23 cellular contexts compared by ENCODE assay signal in genomic region chr11:18684267-18684666, GRCh38. TPM values are rescaled to one million over a fixed set of nuclear protein-coding genes. Genes with fewer than 3 reads are reported as not detected.
DNase-seq lines count a peak whose midpoint lies in the region; ATAC-seq, FAIRE-seq and TF ChIP-seq lines count a peak whose summit lies in the region.
"Had no signal": no experiment of that assay in that cellular context is flagged by ENCODE, and none has a peak within 500 bp of the region (broad histone marks: within the 10 kb centered on the region; RNA-seq: fewer than 3 reads in every experiment).

No MANE protein-coding gene starts in this region.

- WGBS in body of pancreas, 2 donors: 24 to 29% methylated on average over 1 of the region's 1 CpG

- H2AFZ ChIP-seq in GM23338: peak overlapping the region; percentile 29; the same call in 1 of the 2 replicates

- no peaks in the 10 kb centered on the region; the same call in 2 of the 3 replicates for H3K9me3 Mint-ChIP-seq in GM23338
- no peaks in the 10 kb centered on the region for H3K9me3 Mint-ChIP-seq in progenitor cell of endocrine pancreas (ENCODE audit: low read depth)
- H3K9me3 Mint-ChIP-seq in stimulated activated effector memory CD8-positive, alpha-beta T cell treated with anti-CD3 and anti-CD28 coated beads, Interleukin-12 subunit alpha, Interleukin-12 subunit beta, amount 100 ng/mL, for 72 hours: no peaks in the 10 kb centered on the region
- H3K9me3 Mint-ChIP-seq: CD4-positive, alpha-beta memory T cell had no signal

- no peaks in the 10 kb centered on the region for H3K36me3 ChIP-seq in GM23338 (ENCODE audit: insufficient read depth)
- no peaks in the 10 kb centered on the region for H3K36me3 ChIP-seq in body of pancreas (replicated peaks in 1 of 2; ENCODE audit: insufficient read depth in 1 of 2, low read depth in 2 of 2)

- H3K4me1 Mint-ChIP-seq in GM23338 (peaks cover 9% of the 10 kb centered on the region), progenitor cell of endocrine pancreas (ENCODE audit: low read depth) (peaks cover 20% of the 10 kb centered on the region)
- no peaks in the 10 kb centered on the region for H3K4me1 Mint-ChIP-seq in stimulated activated effector memory CD8-positive, alpha-beta T cell treated with anti-CD3 and anti-CD28 coated beads, Interleukin-12 subunit alpha, Interleukin-12 subunit beta, amount 100 ng/mL, for 72 hours

- no peaks in the 10 kb centered on the region for H3F3A ChIP-seq in GM23338 (replicated peaks; ENCODE audit: low read depth)

- H3K36me3 Mint-ChIP-seq in GM23338 (ENCODE audit: low read depth) (no peaks in the 10 kb centered on the region), progenitor cell of endocrine pancreas (ENCODE audit: insufficient read depth) (no peaks in the 10 kb centered on the region)
- no peaks in the 10 kb centered on the region for H3K36me3 Mint-ChIP-seq in stimulated activated effector memory CD8-positive, alpha-beta T cell treated with anti-CD3 and anti-CD28 coated beads, Interleukin-12 subunit alpha, Interleukin-12 subunit beta, amount 100 ng/mL, for 72 hours
- H3K36me3 Mint-ChIP-seq: CD4-positive, alpha-beta memory T cell had no signal

- TF ChIP-seq POLR2A in body of pancreas (IDR thresholded peaks at IDR 0.05) (no peak), GM12892 (IDR thresholded peaks at IDR 0.05; ENCODE audit: low read depth, low read length) (no peak)

- no peak overlapping the region for H3K27ac Mint-ChIP-seq in GM23338
- peak overlapping the region; percentile 56 for H3K27ac Mint-ChIP-seq in progenitor cell of endocrine pancreas
- H3K27ac Mint-ChIP-seq in stimulated activated effector memory CD8-positive, alpha-beta T cell treated with anti-CD3 and anti-CD28 coated beads, Interleukin-12 subunit alpha, Interleukin-12 subunit beta, amount 100 ng/mL, for 72 hours: no peak overlapping the region
- H3K27ac Mint-ChIP-seq: CD4-positive, alpha-beta memory T cell had no signal

- H3K9me3 ChIP-seq in body of pancreas: no peaks in the 10 kb centered on the region

- H3K4me3 ChIP-seq in GM23338: no peak overlapping the region
- no peak overlapping the region for H3K4me3 ChIP-seq in body of pancreas

- no peaks in the 10 kb centered on the region for H4K20me1 ChIP-seq in GM23338 (replicated peaks; ENCODE audit: insufficient read depth)

- no peaks in the 10 kb centered on the region for H3K9me2 ChIP-seq in GM23338 (ENCODE audit: insufficient read depth)

- no peak for ATAC-seq in GM23338
- peak; percentile 21 for ATAC-seq in body of pancreas
- no peak for ATAC-seq in stimulated activated effector memory CD8-positive, alpha-beta T cell treated with anti-CD3 and anti-CD28 coated beads, Interleukin-12 subunit alpha, Interleukin-12 subunit beta, amount 100 ng/mL, for 72 hours

- no peaks in the 10 kb centered on the region for H3K79me2 ChIP-seq in GM23338 (replicated peaks; ENCODE audit: insufficient read depth)

- no peak for TF ChIP-seq CTCF in GM23338 (conservative IDR thresholded peaks at IDR 0.05; ENCODE audit: low read depth in 2 of 2)
- no peak for TF ChIP-seq CTCF in body of pancreas (IDR thresholded peaks at IDR 0.05)
- TF ChIP-seq CTCF in progenitor cell of endocrine pancreas (IDR thresholded peaks at IDR 0.05; ENCODE audit: unreplicated experiment): no peak

- peaks cover 2% of the 10 kb centered on the region for H3K27me3 Mint-ChIP-seq in GM23338 (ENCODE audit: insufficient read depth, low read depth, poor library complexity)
- H3K27me3 Mint-ChIP-seq in progenitor cell of endocrine pancreas: no peaks in the 10 kb centered on the region
- H3K27me3 Mint-ChIP-seq: CD4-positive, alpha-beta memory T cell had no signal

- no peak overlapping the region for H3K27ac ChIP-seq in GM23338 (ENCODE audit: low read depth)
- peak overlapping the region in 1 of 4 donors; percentile 11 for H3K27ac ChIP-seq in body of pancreas

- H3K4me3 Mint-ChIP-seq in GM23338: no peak overlapping the region
- H3K4me3 Mint-ChIP-seq in progenitor cell of endocrine pancreas (ENCODE audit: low read depth): no peak overlapping the region
- H3K4me3 Mint-ChIP-seq in stimulated activated effector memory CD8-positive, alpha-beta T cell treated with anti-CD3 and anti-CD28 coated beads, Interleukin-12 subunit alpha, Interleukin-12 subunit beta, amount 100 ng/mL, for 72 hours: no peak overlapping the region
- H3K4me3 Mint-ChIP-seq: CD4-positive, alpha-beta memory T cell had no signal

- DNase-seq in GM23338 (ENCODE audit: low spot score): no peak
- DNase-seq in body of pancreas: no peak
- peak; percentile 48 for DNase-seq in left kidney (ENCODE audit: low read depth, low spot score)
- DNase-seq in progenitor cell of endocrine pancreas (ENCODE audit: low spot score, unreplicated experiment): no peak
- DNase-seq in SK-N-DZ (ENCODE audit: low spot score): no peak
- no peak for DNase-seq in GM12892 (ENCODE audit: insufficient read length)
- no peak for DNase-seq in stimulated activated effector memory CD8-positive, alpha-beta T cell treated with anti-CD3 and anti-CD28 coated beads, Interleukin-12 subunit alpha, Interleukin-12 subunit beta, amount 100 ng/mL, for 72 hours (ENCODE audit: low spot score in 2 of 2)
- DNase-seq: C1 segment of cervical spinal cord; Calu3; CD4-positive, alpha-beta memory T cell; COR-L47; DMS53; DMS79 treated with DMSO at 0.1 percent for 48 hours; GF-D8; GOT3; H7; HCEC 1CT had no signal

- intact Hi-C loops in body of pancreas (cut with DNase I): no loop called here

- no peaks in the 10 kb centered on the region for H3K4me1 ChIP-seq in GM23338 (ENCODE audit: insufficient read depth)
- H3K4me1 ChIP-seq in body of pancreas: peaks cover 21% of the 10 kb centered on the region

- FAIRE-seq in GM12892 (lab: Jason Lieb, UNC): no peak
- FAIRE-seq: GM12891, GM19239 had no signal

- H3K27me3 ChIP-seq in GM23338 (ENCODE audit: insufficient read depth) (no peaks in the 10 kb centered on the region), body of pancreas (no peaks in the 10 kb centered on the region)

- H3K4me2 ChIP-seq in GM23338: no peak overlapping the region

TF ChIP-seq in GM23338, 12 proteins besides CTCF, POLR2A, EP300 and RAD21 (continues in another document):
- no peak for TF ChIP-seq REST (IDR thresholded peaks at IDR 0.05; ENCODE audit: unreplicated experiment)
- no peak for TF ChIP-seq CREB1 (CRISPR knock-in tag; IDR thresholded peaks at IDR 0.05; ENCODE audit: low read depth)
- TF ChIP-seq NANOG (IDR thresholded peaks at IDR 0.05; ENCODE audit: borderline replicate concordance): no peak
- TF ChIP-seq ETS1 (IDR thresholded peaks at IDR 0.05): no peak
- TF ChIP-seq STAT1 (IDR thresholded peaks at IDR 0.05; ENCODE audit: unreplicated experiment): no peak

RNA-seq across cellular contexts. Expression of gene TMEM86A, which starts 14.3 kb away (rescaled TPM):
- total RNA-seq in GM23338 (2014; rRNA removed; shearing (Covaris generic)): 0.45 and 0.70 TPM in 2 replicates
- polyA plus RNA-seq in GM23338 (2016; fragmentation: Nextera tagmentation; extraction: Ambion mirVana): 0.91 and 0.99 TPM in 2 replicates
- total RNA-seq in body of pancreas: 1 to 10 TPM; 4.7 to 5.6 TPM
- total RNA-seq in progenitor cell of endocrine pancreas: 6.1 and 7.9 TPM in 2 replicates
- polyA plus RNA-seq in SK-N-DZ (2014; cell fraction: cytosol; rRNA removed): 2.8 and 3.1 TPM in 2 replicates
- 1.8 and 3.8 TPM in 2 replicates for polyA plus RNA-seq in SK-N-DZ (2014; cell fraction: nucleus; rRNA removed)
- polyA plus RNA-seq in GM12892 (2012; ENCODE audit: missing spikeins): 0.11 TPM

RNA-seq across cellular contexts. Expression of gene IGSF22, which starts 41.7 kb away (rescaled TPM):
- total RNA-seq in GM23338 (2014; rRNA removed; shearing (Covaris generic)): not detected in 2 replicates
- polyA plus RNA-seq in GM23338 (2016; fragmentation: Nextera tagmentation; extraction: Ambion mirVana): 0.37 and 0.85 TPM in 2 replicates
- total RNA-seq in body of pancreas (not detected), progenitor cell of endocrine pancreas (0.44 and 1.3 TPM in 2 replicates)
- polyA plus RNA-seq in SK-N-DZ (2014; cell fraction: cytosol; rRNA removed): 0.03 and 0.05 TPM in 2 replicates
- 0.10 and 0.37 TPM in 2 replicates for polyA plus RNA-seq in SK-N-DZ (2014; cell fraction: nucleus; rRNA removed)
- polyA plus RNA-seq in GM12892 (2012; ENCODE audit: missing spikeins): not detected
- total RNA-seq: A172, A673, Calu3, Daoy, G401 had no signal

RNA-seq across cellular contexts. Expression of gene SPTY2D1, which starts 50.1 kb away (rescaled TPM):
- 14.1 TPM in 2 replicates for total RNA-seq in GM23338 (2014; rRNA removed; shearing (Covaris generic))
- polyA plus RNA-seq in GM23338 (2016; fragmentation: Nextera tagmentation; extraction: Ambion mirVana): 5.4 and 5.9 TPM in 2 replicates
- total RNA-seq in body of pancreas: 10 to 100 TPM; 10.1 to 15.2 TPM
- total RNA-seq in progenitor cell of endocrine pancreas: 19.2 and 21.6 TPM in 2 replicates
- 6.4 and 8.1 TPM in 2 replicates for polyA plus RNA-seq in SK-N-DZ (2014; cell fraction: cytosol; rRNA removed)
- 3.5 and 5.6 TPM in 2 replicates for polyA plus RNA-seq in SK-N-DZ (2014; cell fraction: nucleus; rRNA removed)
- 9.9 TPM for polyA plus RNA-seq in GM12892 (2012; ENCODE audit: missing spikeins)
